27 cellular contexts compared by ENCODE assay signal in genomic region chr10:90066435-90066834, GRCh38.
"Had no signal": no experiment of that assay in that cellular context is flagged by ENCODE, and none has a peak within 500 bp of the region (broad histone marks: within the 10 kb centered on the region; RNA-seq: fewer than 3 reads in every experiment).

No MANE protein-coding gene starts in this region.

- H3K4me1 Mint-ChIP-seq: nephron progenitor cell; neural crest cell; stimulated activated effector memory CD8-positive, alpha-beta T cell treated with anti-CD3 and anti-CD28 coated beads, Interleukin-12 subunit alpha, Interleukin-12 subunit beta, amount 100 ng/mL, for 72 hours; stimulated activated naive B cell treated with anti-CD40 and anti-IgM and Interleukin-4, amounts not matched to agents 10 μg/mL and 1 μg/mL and 100 μg/mL, for 72 hours had no signal

- H3K27ac ChIP-seq: neutrophil, pancreas, psoas muscle, right lobe of liver, sigmoid colon, stomach, thoracic aorta, thyroid gland, tibial nerve, upper lobe of left lung, vagina had no signal

- H3K9me3 ChIP-seq: neutrophil, pancreas, psoas muscle, right lobe of liver, sigmoid colon, stomach, thoracic aorta, thyroid gland, tibial nerve, upper lobe of left lung, vagina had no signal

- H3K4me1 ChIP-seq: pancreas, psoas muscle, right lobe of liver, sigmoid colon, stomach, thyroid gland, tibial nerve, upper lobe of left lung, vagina had no signal

- H3K4me3 ChIP-seq: pancreas, psoas muscle, right lobe of liver, sigmoid colon, stomach, thoracic aorta, thyroid gland, tibial nerve, upper lobe of left lung, vagina had no signal

- H3K27me3 Mint-ChIP-seq: natural killer cell treated with Interleukin-12 subunit alpha and Interleukin-12 subunit beta and Interleukin-15 and Interleukin-18, amount 100 ng/mL, for 72 hours; progenitor cell of endocrine pancreas; stimulated activated naive B cell treated with anti-CD40 and anti-IgM and Interleukin-4, amounts not matched to agents 10 μg/mL and 1 μg/mL and 100 μg/mL, for 72 hours had no signal

- H3K9me3 Mint-ChIP-seq: stimulated activated naive B cell treated with anti-CD40 and anti-IgM and Interleukin-4, amounts not matched to agents 10 μg/mL and 1 μg/mL and 100 μg/mL, for 72 hours; stimulated activated naive CD8-positive, alpha-beta T cell treated with anti-CD3 and anti-CD28 coated beads, Interleukin-15, Interleukin-2, amounts not matched to agents 100 ng/mL and 50 ng/mL, for 24 hours had no signal

- H3K4me3 Mint-ChIP-seq: natural killer cell treated with Interleukin-12 subunit alpha and Interleukin-12 subunit beta and Interleukin-15 and Interleukin-18, amount 100 ng/mL, for 72 hours; nephron progenitor cell; neural crest cell; stimulated activated effector memory CD8-positive, alpha-beta T cell treated with anti-CD3 and anti-CD28 coated beads, Interleukin-12 subunit alpha, Interleukin-12 subunit beta, amount 100 ng/mL, for 72 hours; stimulated activated naive B cell treated with anti-CD40 and anti-IgM and Interleukin-4, amounts not matched to agents 10 μg/mL and 1 μg/mL and 100 μg/mL, for 72 hours; stimulated activated naive CD8-positive, alpha-beta T cell treated with anti-CD3 and anti-CD28 coated beads, Interleukin-15, Interleukin-2, amounts not matched to agents 100 ng/mL and 50 ng/mL, for 24 hours had no signal

- DNase-seq: nephron progenitor cell; nucleus accumbens; pancreas; psoas muscle; right cardiac atrium; right lobe of liver; sigmoid colon; small intestine; stimulated activated CD4-positive, alpha-beta T cell treated with anti-CD3 and anti-CD28 coated beads, Interleukin-15, amount 100 ng/mL, for 24 hours; stimulated activated CD4-positive, alpha-beta T cell treated with anti-CD3 and anti-CD28 coated beads, Interleukin-2, amount 100 ng/mL, for 24 hours; stimulated activated CD4-positive, alpha-beta T cell treated with anti-CD3 and anti-CD28 coated beads, Interleukin-2, amount 100 ng/mL, for 48 hours; stimulated activated CD4-positive, alpha-beta T cell treated with anti-CD3 and anti-CD28 coated beads, Interleukin-4, amount 100 ng/mL, for 24 hours; stimulated activated naive B cell treated with anti-CD40 and anti-IgM and Interleukin-4, amounts not matched to agents 10 μg/mL and 1 μg/mL and 100 μg/mL, for 72 hours; stimulated activated naive CD4-positive, alpha-beta T cell treated with Interleukin-2 at 50 U/mL for 16 hours; stomach; thyroid gland; trophoblast cell; upper lobe of left lung had no signal

- ATAC-seq: natural killer cell treated with Interleukin-12 subunit alpha and Interleukin-12 subunit beta and Interleukin-15 and Interleukin-18, amount 100 ng/mL, for 72 hours; pancreas; psoas muscle; right cardiac atrium; right lobe of liver; stimulated activated effector memory CD8-positive, alpha-beta T cell treated with anti-CD3 and anti-CD28 coated beads, Interleukin-12 subunit alpha, Interleukin-12 subunit beta, amount 100 ng/mL, for 72 hours; stimulated activated naive B cell treated with anti-CD40 and anti-IgM and Interleukin-4, amounts not matched to agents 10 μg/mL and 1 μg/mL and 100 μg/mL, for 72 hours had no signal

- H3K36me3 Mint-ChIP-seq: natural killer cell treated with Interleukin-12 subunit alpha and Interleukin-12 subunit beta and Interleukin-15 and Interleukin-18, amount 100 ng/mL, for 72 hours; stimulated activated effector memory CD8-positive, alpha-beta T cell treated with anti-CD3 and anti-CD28 coated beads, Interleukin-12 subunit alpha, Interleukin-12 subunit beta, amount 100 ng/mL, for 72 hours had no signal

- H3K27ac Mint-ChIP-seq: natural killer cell treated with Interleukin-12 subunit alpha and Interleukin-12 subunit beta and Interleukin-15 and Interleukin-18, amount 100 ng/mL, for 72 hours; nephron progenitor cell; progenitor cell of endocrine pancreas; stimulated activated effector memory CD8-positive, alpha-beta T cell treated with anti-CD3 and anti-CD28 coated beads, Interleukin-12 subunit alpha, Interleukin-12 subunit beta, amount 100 ng/mL, for 72 hours; stimulated activated naive B cell treated with anti-CD40 and anti-IgM and Interleukin-4, amounts not matched to agents 10 μg/mL and 1 μg/mL and 100 μg/mL, for 72 hours; stimulated activated naive CD8-positive, alpha-beta T cell treated with anti-CD3 and anti-CD28 coated beads, Interleukin-15, Interleukin-2, amounts not matched to agents 100 ng/mL and 50 ng/mL, for 24 hours had no signal

- H3K27me3 ChIP-seq: neutrophil, pancreas, right lobe of liver, sigmoid colon, stomach, thyroid gland, tibial nerve, upper lobe of left lung, vagina had no signal

- H3K36me3 ChIP-seq: neutrophil, pancreas, right lobe of liver, sigmoid colon, stomach, thoracic aorta, thyroid gland, tibial nerve, upper lobe of left lung, vagina had no signal
